ENCODE assay signal across 14 cellular contexts in the genomic region with DNA sequence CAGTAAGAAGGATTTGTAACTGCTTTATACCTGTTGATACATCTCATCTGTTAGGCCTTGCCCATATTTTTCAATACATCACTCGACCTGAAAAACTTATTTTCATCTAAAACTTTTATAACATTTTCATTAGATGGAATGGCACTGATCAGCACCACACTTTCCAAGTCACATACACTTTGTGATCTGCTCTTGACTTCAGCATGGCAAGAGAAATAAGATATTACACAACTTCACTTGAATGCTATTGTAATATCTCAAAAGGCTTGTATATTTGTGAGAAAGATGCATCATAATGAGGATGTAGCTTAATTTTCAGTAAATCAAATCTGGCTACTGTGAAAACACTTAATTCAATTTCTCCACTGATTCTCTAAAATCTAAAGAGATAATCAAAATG.
DNase-seq lines count a peak whose midpoint lies in the region; ATAC-seq, FAIRE-seq and TF ChIP-seq lines count a peak whose summit lies in the region.
"Had no signal": no experiment of that assay in that cellular context is flagged by ENCODE, and none has a peak within 500 bp of the region (broad histone marks: within the 10 kb centered on the region; RNA-seq: fewer than 3 reads in every experiment).

No MANE protein-coding gene starts in this region.

- H2BK15ac ChIP-seq in IMR-90 (ENCODE audit: low read depth, low read length): no peak overlapping the region

- H3K79me2 ChIP-seq in DOHH2 (ENCODE audit: control insufficient read depth, low read length): no peaks in the 10 kb centered on the region
- no peaks in the 10 kb centered on the region for H3K79me2 ChIP-seq in GM12878 (ENCODE audit: control insufficient read depth, insufficient read depth, low read length)

- no peaks in the 10 kb centered on the region for H3K9me2 ChIP-seq in DOHH2 (replicated peaks; ENCODE audit: control insufficient read depth, low read length)

- peaks cover 0 to 10% (median 4%) of the 10 kb centered on the region in 7 donors for H3K9me3 Mint-ChIP-seq in CD14-positive monocyte

- POLR2A ChIA-PET in IMR-90 (lab: Charles Lee; ENCODE audit: unreplicated experiment) (no interaction called here), GM12878 (lab: Charles Lee) (no interaction called here)

- peak; percentile 64 for FAIRE-seq in GM12878 (lab: Jason Lieb, UNC)
- FAIRE-seq: H1, HTR-8/SVneo had no signal

- H3K4me1 ChIP-seq in DOHH2 (ENCODE audit: control insufficient read depth, low read length) (peaks cover 23% of the 10 kb centered on the region), IMR-90 (ENCODE audit: control insufficient read depth, insufficient read depth, low read length) (peaks cover 3% of the 10 kb centered on the region), GM12878 (ENCODE audit: control insufficient read depth, insufficient read depth, low read length) (peaks cover 4% of the 10 kb centered on the region; the same call in 1 of the 2 replicates)
- H3K4me1 ChIP-seq: A549, Caco-2 had no signal

- DNase-seq in CD14-positive monocyte (ENCODE audit: low spot score) (no peak), IMR-90 (no peak), GM12878 (ENCODE audit: low read depth, low spot score) (no peak), NCI-H1417 treated with DMSO at 0.1 percent for 48 hours (lab: John Stamatoyannopoulos, UW) (no peak), D341Med (ENCODE audit: low spot score) (no peak), NCI-H526 (lab: John Stamatoyannopoulos, UW) (no peak)
- DNase-seq: Caco-2; CD8-positive, alpha-beta memory T cell; HCEC 1CT; KBM-7 had no signal

- no peak overlapping the region for H4K91ac ChIP-seq in IMR-90 (ENCODE audit: insufficient read depth, low read depth, low read length)

- CTCF ChIA-PET in IMR-90 (lab: Yijun Ruan, JAX): no interaction called here
- CTCF ChIA-PET in GM12878 (lab: Yijun Ruan, JAX): no interaction called here

- peaks cover 0 to 2% (median 0%) of the 10 kb centered on the region in 3 donors for H3K27me3 Mint-ChIP-seq in CD14-positive monocyte (ENCODE audit: low read depth in 3 of 3)
- H3K27me3 Mint-ChIP-seq: CD8-positive, alpha-beta memory T cell had no signal

- no peak overlapping the region for H2AK5ac ChIP-seq in IMR-90 (ENCODE audit: low read depth, low read length)

- peaks cover 0 to 5% of the 10 kb centered on the region in 2 experiments; a peak in 3 of 4 replicates for H3K79me1 ChIP-seq in IMR-90 (ENCODE audit: low read depth in 1 of 2, low read length in 2 of 2)

- H3K27ac Mint-ChIP-seq in CD14-positive monocyte: peak overlapping the region; percentile 59 to 88 (median 77)
- H3K27ac Mint-ChIP-seq: CD8-positive, alpha-beta memory T cell had no signal

- H3K18ac ChIP-seq in IMR-90 (ENCODE audit: low read depth, low read length): no peak overlapping the region

- H2BK5ac ChIP-seq in IMR-90 (ENCODE audit: low read depth, low read length, poor library complexity, severe bottlenecking): no peak overlapping the region

- RAD21 ChIA-PET in GM12878 (lab: Charles Lee; ENCODE audit: unreplicated experiment): no interaction called here

- no peak overlapping the region for H3K14ac ChIP-seq in IMR-90 (replicated peaks; ENCODE audit: low read depth, low read length)

- no peak for TF ChIP-seq EP300 in GM12878 (IDR thresholded peaks at IDR 0.05; ENCODE audit: borderline replicate concordance in 1 of 2, control insufficient read depth in 1 of 2, low read depth in 2 of 2, low read length in 2 of 2)

- H2BK120ac ChIP-seq in IMR-90 (ENCODE audit: low read depth, low read length): no peak overlapping the region

- H3F3A ChIP-seq in DOHH2 (ENCODE audit: control insufficient read depth, insufficient read depth): 0 out of 2 replicates have a peak, but pooled peaks cover 4% of the 10 kb centered on the region

- H3K36me3 ChIP-seq in DOHH2 (ENCODE audit: control insufficient read depth, low read length) (no peaks in the 10 kb centered on the region), IMR-90 (ENCODE audit: control insufficient read depth, insufficient read depth, low read length) (no peaks in the 10 kb centered on the region), GM12878 (ENCODE audit: control insufficient read depth in 2 of 2, insufficient read depth in 2 of 2, low read length in 1 of 2) (no peaks in the 10 kb centered on the region)

- H4K20me1 ChIP-seq in DOHH2 (ENCODE audit: control insufficient read depth, insufficient read depth, low read depth, low read length) (no peaks in the 10 kb centered on the region), IMR-90 (ENCODE audit: insufficient read depth, low read length) (no peaks in the 10 kb centered on the region), GM12878 (ENCODE audit: control insufficient read depth, insufficient read depth) (no peaks in the 10 kb centered on the region)

- no peak for TF ChIP-seq RAD21 in IMR-90 (IDR thresholded peaks at IDR 0.05; ENCODE audit: low read length)
- no peak for TF ChIP-seq RAD21 in GM12878 (IDR thresholded peaks at IDR 0.05; ENCODE audit: insufficient read depth, low read depth, low read length)

- H3K27ac ChIP-seq in DOHH2 (ENCODE audit: low read depth, low read length) (peak overlapping the region; percentile 29), IMR-90 (ENCODE audit: insufficient read depth, low read length) (no peak overlapping the region), GM12878 (ENCODE audit: control insufficient read depth, insufficient read depth) (no peak overlapping the region)
- H3K27ac ChIP-seq: A549 had no signal

- no peak overlapping the region for H2BK20ac ChIP-seq in IMR-90 (ENCODE audit: low read depth, low read length)

- peak overlapping the region; percentile 51 for H3K4me2 ChIP-seq in DOHH2 (ENCODE audit: low read length)
- no peak overlapping the region for H3K4me2 ChIP-seq in IMR-90 (ENCODE audit: low read depth, low read length)
- H3K4me2 ChIP-seq in GM12878 (ENCODE audit: control insufficient read depth, insufficient read depth): no peak overlapping the region
- H3K4me2 ChIP-seq: A549 had no signal

- TF ChIP-seq CTCF in CD14-positive monocyte (IDR thresholded peaks at IDR 0.05) (no peak), DOHH2 (IDR thresholded peaks at IDR 0.05; ENCODE audit: low read depth, low read length, poor library complexity, severe bottlenecking) (no peak), IMR-90 (conservative IDR thresholded peaks at IDR 0.05; ENCODE audit: low read depth, low read length) (no peak), GM12878 (IDR thresholded peaks at IDR 0.05 in 2 of 3, conservative IDR thresholded peaks at IDR 0.05 in 1 of 3; ENCODE audit: control insufficient read depth in 2 of 3, extremely low read depth in 1 of 3, insufficient read depth in 1 of 3, low read depth in 3 of 3, low read length in 3 of 3) (no peak)

- H2AFZ ChIP-seq in IMR-90 (replicated peaks; ENCODE audit: low read length, poor library complexity) (no peak overlapping the region), GM12878 (ENCODE audit: control insufficient read depth, low read depth, low read length) (no peak overlapping the region)

- dilution Hi-C loops in IMR-90 (cut with HindIII; ENCODE audit: low sequenced_read_pairs, unreplicated experiment): no loop called here

- intact Hi-C loops in CD14-positive monocyte (cut with micrococcal nuclease) (no loop called here), IMR-90 (cut with micrococcal nuclease) (no loop called here), GM12878 (cut with micrococcal nuclease; ENCODE audit: unreplicated experiment) (no loop called here)

- BruUV-seq in IMR-90 (replicated peaks; lab: Mats Ljungman, UMichigan): no TSS peak
- BruUV-seq in GM12878 (replicated peaks; lab: Mats Ljungman, UMichigan): no TSS peak

- no peak overlapping the region for H4K5ac ChIP-seq in IMR-90 (ENCODE audit: low read depth, low read length)

- no peak overlapping the region for H4K8ac ChIP-seq in IMR-90 (ENCODE audit: low read depth in 2 of 2, low read length in 2 of 2)

- H3K27me3 ChIP-seq in DOHH2 (ENCODE audit: control insufficient read depth, low read length) (no peaks in the 10 kb centered on the region), IMR-90 (ENCODE audit: control insufficient read depth, insufficient read depth, low read length) (no peaks in the 10 kb centered on the region), GM12878 (replicated peaks in 1 of 2; ENCODE audit: control insufficient read depth in 2 of 2, insufficient read depth in 2 of 2, low read length in 1 of 2) (no peaks in the 10 kb centered on the region)

- peaks cover 41% of the 10 kb centered on the region for H3K4me1 Mint-ChIP-seq in CD14-positive monocyte

- 100% methylated on average over 1 of the region's 1 CpG; no CpG with 5 or more reads in 1 of the 2 experiments for WGBS in IMR-90 (ENCODE audit: extremely low coverage in 2 of 2, insufficient read length in 1 of 2), 2 experiments
- 0% methylated on average over 1 of the region's 1 CpG for WGBS in GM12878 (ENCODE audit: insufficient coverage, insufficient replicate concordance, low lambda C conversion rate, missing lambda C conversion rate)

- H3K9me3 ChIP-seq in DOHH2 (ENCODE audit: control insufficient read depth, insufficient read depth, low read length): no peaks in the 10 kb centered on the region
- H3K9me3 ChIP-seq in IMR-90 (ENCODE audit: control insufficient read depth, insufficient read depth, low read length): peaks cover 2% of the 10 kb centered on the region; the same call in 1 of the 2 replicates
- H3K9me3 ChIP-seq in GM12878 (replicated peaks; ENCODE audit: control insufficient read depth, insufficient read depth, low read length): no peaks in the 10 kb centered on the region
- H3K9me3 ChIP-seq: Caco-2 had no signal

- peaks cover 15 to 20% of the 10 kb centered on the region in 2 donors for H3K36me3 Mint-ChIP-seq in CD14-positive monocyte

- no peak overlapping the region for H3K9ac ChIP-seq in IMR-90 (ENCODE audit: low read depth, low read length)
- H3K9ac ChIP-seq in GM12878 (ENCODE audit: control insufficient read depth, insufficient read depth, low read length): no peak overlapping the region

- no peak overlapping the region for H3K4me3 Mint-ChIP-seq in CD14-positive monocyte
- H3K4me3 Mint-ChIP-seq: CD8-positive, alpha-beta memory T cell had no signal

- TF ChIP-seq POLR2A in IMR-90 (IDR thresholded peaks at IDR 0.05; ENCODE audit: low read depth, low read length) (no peak), GM12878 (IDR thresholded peaks at IDR 0.05; ENCODE audit: low read depth, low read length) (no peak)

- H3K4me3 ChIP-seq in DOHH2 (ENCODE audit: low read length): peak overlapping the region; percentile 25; the same call in 1 of the 2 replicates
- no peak overlapping the region for H3K4me3 ChIP-seq in IMR-90 (ENCODE audit: insufficient read depth, low read depth, low read length)
- no peak overlapping the region for H3K4me3 ChIP-seq in GM12878
- H3K4me3 ChIP-seq: A549 had no signal

- no peak overlapping the region for H3K23ac ChIP-seq in IMR-90 (ENCODE audit: low read depth, low read length)

- H3K4ac ChIP-seq in IMR-90 (ENCODE audit: low read depth, low read length): no peak overlapping the region

- ATAC-seq in IMR-90 (ENCODE audit: low read depth): no peak
- ATAC-seq in GM12878: no peak
- ATAC-seq: A549 had no signal

- SMC1A ChIA-PET in GM12878 (lab: Charles Lee; ENCODE audit: uncharacterized antibody, unreplicated experiment): no interaction called here

- H3K56ac ChIP-seq in IMR-90 (ENCODE audit: extremely low read depth, insufficient read depth, low read length): no peak overlapping the region

- H3K9me1 ChIP-seq in IMR-90 (ENCODE audit: insufficient read depth, low read length): peaks cover 4% of the 10 kb centered on the region; the same call in 1 of the 2 replicates

- H2AK9ac ChIP-seq in IMR-90 (replicated peaks; ENCODE audit: low read depth, low read length, poor library complexity): no peak overlapping the region

- in situ Hi-C loops in IMR-90 (cut with MboI; ENCODE audit: low sequenced_read_pairs): no loop called here
- in situ Hi-C loops in GM12878 (cut with MboI): no loop called here
